Comparison of ENCODE assay signal across 20 cellular contexts in the genomic region with DNA sequence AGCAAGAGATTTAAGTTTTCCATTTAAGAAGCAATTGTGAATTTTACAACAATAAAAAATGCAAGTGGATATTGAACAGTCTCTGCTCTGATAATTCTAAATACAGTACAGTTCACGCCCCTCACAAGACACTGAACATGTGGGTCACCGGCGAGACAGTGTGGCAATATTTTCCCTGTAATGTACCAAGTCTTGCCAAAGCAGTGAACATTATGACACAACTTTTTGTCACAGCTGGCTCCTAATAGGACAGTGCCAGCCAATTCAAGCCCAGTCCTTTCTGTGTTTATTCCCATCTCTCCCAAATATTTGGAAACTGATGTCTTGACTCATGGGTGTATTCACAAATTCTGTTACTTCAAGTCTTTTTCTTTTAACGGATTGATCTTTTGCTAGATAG.
DNase-seq lines count a peak whose midpoint lies in the region; ATAC-seq, FAIRE-seq and TF ChIP-seq lines count a peak whose summit lies in the region.
"Had no signal": no experiment of that assay in that cellular context is flagged by ENCODE, and none has a peak within 500 bp of the region (broad histone marks: within the 10 kb centered on the region; RNA-seq: fewer than 3 reads in every experiment).

No MANE protein-coding gene starts in this region.

- CTCF ChIA-PET in MCF 10A (lab: Yijun Ruan, JAX) = interaction anchor here (0.7 to 1.5 kb wide), 5 partner anchors 17 to 175 kb away, joined by 3 to 5 read pairs (median 3); no protein-coding TSS in a partner anchor

- peak; percentile 77 to 83 for ATAC-seq in lower lobe of right lung
- no peak for ATAC-seq in HG02884 (IDR thresholded peaks at IDR 0.05; ENCODE audit: unreplicated experiment)
- ATAC-seq: CD8-positive, alpha-beta T cell; GM12878 had no signal

- H3K36me3 ChIP-seq in breast epithelium (no peaks in the 10 kb centered on the region), lower lobe of right lung (no peaks in the 10 kb centered on the region), vagina (no peaks in the 10 kb centered on the region)

- H3K4me3 Mint-ChIP-seq in MCF 10A (ENCODE audit: unreplicated experiment) = no peak overlapping the region
- H3K4me3 Mint-ChIP-seq: CD8-positive, alpha-beta T cell had no signal

- H3K27ac Mint-ChIP-seq in MCF 10A (ENCODE audit: low read depth, unreplicated experiment) = no peak overlapping the region
- H3K27ac Mint-ChIP-seq: CD8-positive, alpha-beta T cell had no signal

- no TSS peak for BruUV-seq in MCF 10A (replicated peaks; lab: Mats Ljungman, UMichigan)

- POLR2A ChIA-PET in MCF 10A (lab: Yijun Ruan, JAX) = interaction anchor here (0.6 to 1.7 kb wide), 10 partner anchors 9 to 1749 kb away, joined by 3 to 7 read pairs (median 4); a partner anchor contains a TSS

- H3K27ac ChIP-seq in breast epithelium (peak overlapping the region in 1 of 2 donors; percentile 13), lower lobe of right lung (peak overlapping the region; percentile 57), vagina (peak overlapping the region; percentile 20)
- H3K27ac ChIP-seq: 22Rv1, SK-N-MC had no signal

- H3K36me3 Mint-ChIP-seq in MCF 10A (ENCODE audit: insufficient read depth, unreplicated experiment) = no peaks in the 10 kb centered on the region
- H3K36me3 Mint-ChIP-seq: CD8-positive, alpha-beta T cell had no signal

- no peaks in the 10 kb centered on the region for H3K27me3 Mint-ChIP-seq in MCF 10A (ENCODE audit: insufficient read depth, unreplicated experiment)

- TF ChIP-seq CTCF in MCF 10A (IDR thresholded peaks at IDR 0.05; ENCODE audit: unreplicated experiment) = no peak
- TF ChIP-seq CTCF in breast epithelium (IDR thresholded peaks at IDR 0.05) = no peak
- TF ChIP-seq CTCF in lower lobe of right lung (IDR thresholded peaks at IDR 0.05) = no peak
- TF ChIP-seq CTCF in vagina (IDR thresholded peaks at IDR 0.05) = no peak

- DNase-seq in MCF 10A (ENCODE audit: unreplicated experiment) (peak; percentile 79), breast epithelium (ENCODE audit: low spot score in 2 of 2) (no peak), fibroblast of gingiva (ENCODE audit: low read depth) (peak; percentile 82), lower lobe of right lung (no peak), vagina (ENCODE audit: extremely low spot score in 2 of 2) (no peak), H54 (ENCODE audit: insufficient read length, low spot score) (no peak), NCI-H146 (lab: John Stamatoyannopoulos, UW) (no peak)
- DNase-seq: activated CD8-positive, alpha-beta memory T cell treated with anti-CD3 and anti-CD28 coated beads for 24 hours; activated effector memory CD4-positive, alpha-beta T cell treated with Interleukin-2 at 50 U/mL for 16 hours; CD8-positive, alpha-beta T cell; effector CD4-positive, alpha-beta T cell; EL; foreskin melanocyte; NCI-H1092 treated with DMSO at 0.1 percent for 48 hours; NK-92 treated with Interleukin-12 subunit alpha and Interleukin-12 subunit beta, amount 100 ng/mL, for 24 hours; stimulated activated CD4-positive, alpha-beta T cell treated with anti-CD3 and anti-CD28 coated beads, Interleukin-4, amount 100 ng/mL, for 1 hour had no signal

- H3K9me3 ChIP-seq in breast epithelium (no peaks in the 10 kb centered on the region), lower lobe of right lung (no peaks in the 10 kb centered on the region), vagina (no peaks in the 10 kb centered on the region)

- FAIRE-seq in H54 (lab: Jason Lieb, UNC) = no peak
- FAIRE-seq: GM12878 had no signal

- H3K4me1 ChIP-seq in breast epithelium (peaks cover 0 to 12% of the 10 kb centered on the region in 2 donors), lower lobe of right lung (peaks cover 26% of the 10 kb centered on the region), vagina (peaks cover 27% of the 10 kb centered on the region)

- no peaks in the 10 kb centered on the region for H3K27me3 ChIP-seq in breast epithelium
- no peaks in the 10 kb centered on the region for H3K27me3 ChIP-seq in lower lobe of right lung (ENCODE audit: low read depth)
- H3K27me3 ChIP-seq in vagina = no peaks in the 10 kb centered on the region

- no peak overlapping the region for H3K4me3 ChIP-seq in breast epithelium
- peak overlapping the region; percentile 23 for H3K4me3 ChIP-seq in lower lobe of right lung
- no peak overlapping the region for H3K4me3 ChIP-seq in vagina
- H3K4me3 ChIP-seq: GM12878, SK-N-MC had no signal

- TF ChIP-seq POLR2A in breast epithelium (IDR thresholded peaks at IDR 0.05) (no peak), vagina (IDR thresholded peaks at IDR 0.05) (no peak), H54 (IDR thresholded peaks at IDR 0.05; ENCODE audit: low read depth, low read length) (no peak)

- intact Hi-C loops in MCF 10A (cut with micrococcal nuclease) = loop anchor here (5.0 kb wide), 2 partner anchors 121 to 214 kb away; no protein-coding TSS in a partner anchor
- intact Hi-C loops in breast epithelium (cut with DNase I; ENCODE audit: low total_unique reads) = no loop called here
- intact Hi-C loops in lower lobe of right lung (cut with DNase I) = no loop called here
- intact Hi-C loops in vagina (cut with DNase I) = no loop called here

- H3K4me1 Mint-ChIP-seq in MCF 10A (ENCODE audit: insufficient read depth, unreplicated experiment) = peaks cover 48% of the 10 kb centered on the region

- H3K9me3 Mint-ChIP-seq in MCF 10A (ENCODE audit: unreplicated experiment) = no peaks in the 10 kb centered on the region
- H3K9me3 Mint-ChIP-seq: CD8-positive, alpha-beta T cell had no signal

Comparison
In these comparisons a context has a peak if more than half of its experiments do, and no peak if none do; other contexts are left out.
1. DNase-seq: peak in MCF 10A (single experiment) and fibroblast of gingiva (single experiment); none in breast epithelium (0 of 2), lower lobe of right lung (single experiment), vagina (0 of 2), H54 (single experiment) and NCI-H146 (single experiment).